8 cellular contexts compared by ENCODE assay signal in genomic region chr1:174023438-174023837, GRCh38. TPM values are rescaled to one million over a fixed set of nuclear protein-coding genes. Genes with fewer than 3 reads are reported as not detected.
DNase-seq lines count a peak whose midpoint lies in the region; ATAC-seq and TF ChIP-seq lines count a peak whose summit lies in the region.

No MANE protein-coding gene starts in this region.

- H3K9me3 Mint-ChIP-seq in stimulated activated naive CD8-positive, alpha-beta T cell treated with anti-CD3 and anti-CD28 coated beads, Interleukin-15, Interleukin-2, amounts not matched to agents 100 ng/mL and 50 ng/mL, for 24 hours, result no peaks in the 10 kb centered on the region
- H3K9me3 Mint-ChIP-seq in endodermal cell, result no peaks in the 10 kb centered on the region
- H3K9me3 Mint-ChIP-seq in natural killer cell, result no peaks in the 10 kb centered on the region

- H3K9ac ChIP-seq in endodermal cell (ENCODE audit: extremely low read depth, low read length, poor library complexity, severe bottlenecking), result peak overlapping the region; percentile 98

- WGBS in endodermal cell (ENCODE audit: insufficient coverage in 1 of 2, insufficient read length in 1 of 2), 2 experiments, result 25% methylated on average over 3 of the region's 3 CpGs; no CpG with 5 or more reads in 1 of the 2 experiments
- WGBS in spleen, 5 donors, result 37 to 61% (median 53%) methylated on average over 3 of the region's 3 CpGs

- H3K9me3 ChIP-seq in endodermal cell (ENCODE audit: control insufficient read depth, low read length) (no peaks in the 10 kb centered on the region), spleen (no peaks in the 10 kb centered on the region)

- H3K27me3 Mint-ChIP-seq in stimulated activated naive CD8-positive, alpha-beta T cell treated with anti-CD3 and anti-CD28 coated beads, Interleukin-15, Interleukin-2, amounts not matched to agents 100 ng/mL and 50 ng/mL, for 24 hours, result no peaks in the 10 kb centered on the region
- H3K27me3 Mint-ChIP-seq in endodermal cell (ENCODE audit: insufficient read depth) (peaks cover 2% of the 10 kb centered on the region), natural killer cell (ENCODE audit: low read depth in 2 of 2) (no peaks in the 10 kb centered on the region)

- intact Hi-C loops in natural killer cell (cut with micrococcal nuclease), result loop anchor here (5.0 to 10.0 kb wide), 4 partner anchors 134 to 941 kb away; partner anchors contain the start of genes GAS5, RABGAP1L and ZBTB37
- intact Hi-C loops in spleen (cut with DNase I; ENCODE audit: low total_unique reads), result no loop called here

- in situ Hi-C loops in SK-MEL-5 (cut with HindIII; ENCODE audit: low pct_unique_long_range_greater_than_20kb, low sequenced_read_pairs), result no loop called here

- H3K4me1 Mint-ChIP-seq in stimulated activated naive CD8-positive, alpha-beta T cell treated with anti-CD3 and anti-CD28 coated beads, Interleukin-15, Interleukin-2, amounts not matched to agents 100 ng/mL and 50 ng/mL, for 24 hours (ENCODE audit: low read depth), result peaks cover 38% of the 10 kb centered on the region
- peaks cover 30% of the 10 kb centered on the region for H3K4me1 Mint-ChIP-seq in endodermal cell
- peaks cover 39 to 48% of the 10 kb centered on the region in 2 donors for H3K4me1 Mint-ChIP-seq in natural killer cell

- H3K27ac ChIP-seq in endodermal cell (ENCODE audit: low read depth, low read length) (peak overlapping the region; percentile 91), spleen (peak overlapping the region in 3 of 8 donors; percentile 95 to 98 (median 97))

- no peak for TF ChIP-seq POLR2A in spleen (IDR thresholded peaks at IDR 0.05)

- no peaks in the 10 kb centered on the region for H3K27me3 ChIP-seq in endodermal cell (ENCODE audit: control insufficient read depth, insufficient read depth, low read length, poor library complexity, severe bottlenecking)
- no peaks in the 10 kb centered on the region for H3K27me3 ChIP-seq in spleen (replicated peaks in 1 of 7)

- no peak for DNase-seq in stimulated activated naive CD8-positive, alpha-beta T cell treated with anti-CD3 and anti-CD28 coated beads, Interleukin-15, Interleukin-2, amounts not matched to agents 100 U/mL and 50 U/mL, for 24 hours
- peak; percentile 64 for DNase-seq in SK-MEL-5 (ENCODE audit: low read depth, low spot score)
- DNase-seq in endodermal cell, result peak; percentile 78
- DNase-seq in natural killer cell, result no peak
- DNase-seq in spleen, result no peak
- no peak for DNase-seq in stimulated activated CD8-positive, alpha-beta memory T cell treated with anti-CD3 and anti-CD28 coated beads, Interleukin-4, amount 100 ng/mL, for 48 hours
- DNase-seq in HPDE6-E6E7 (ENCODE audit: extremely low spot score), result no peak

- H3K36me3 Mint-ChIP-seq in stimulated activated naive CD8-positive, alpha-beta T cell treated with anti-CD3 and anti-CD28 coated beads, Interleukin-15, Interleukin-2, amounts not matched to agents 100 ng/mL and 50 ng/mL, for 24 hours (ENCODE audit: low read depth), result peaks cover 17% of the 10 kb centered on the region
- peaks cover 4% of the 10 kb centered on the region for H3K36me3 Mint-ChIP-seq in endodermal cell (ENCODE audit: low read depth)
- H3K36me3 Mint-ChIP-seq in natural killer cell, result no peaks in the 10 kb centered on the region

- ATAC-seq in stimulated activated naive CD8-positive, alpha-beta T cell treated with anti-CD3 and anti-CD28 coated beads, Interleukin-15, Interleukin-2, amounts not matched to agents 100 U/mL and 50 U/mL, for 24 hours, result no peak
- no peak for ATAC-seq in natural killer cell

- no peak overlapping the region for H3K27ac Mint-ChIP-seq in stimulated activated naive CD8-positive, alpha-beta T cell treated with anti-CD3 and anti-CD28 coated beads, Interleukin-15, Interleukin-2, amounts not matched to agents 100 ng/mL and 50 ng/mL, for 24 hours
- peak overlapping the region; percentile 100 for H3K27ac Mint-ChIP-seq in endodermal cell
- peak overlapping the region; percentile 93 to 98 for H3K27ac Mint-ChIP-seq in natural killer cell

- H3K4me3 ChIP-seq in endodermal cell (ENCODE audit: low read length) (peak overlapping the region; percentile 93), spleen (peak overlapping the region in 1 of 8 donors; percentile 99)

- H3K36me3 ChIP-seq in endodermal cell (ENCODE audit: control insufficient read depth, insufficient read depth, low read length) (no peaks in the 10 kb centered on the region), spleen (no peaks in the 10 kb centered on the region)

- peak overlapping the region; percentile 95 for H3K4me3 Mint-ChIP-seq in stimulated activated naive CD8-positive, alpha-beta T cell treated with anti-CD3 and anti-CD28 coated beads, Interleukin-15, Interleukin-2, amounts not matched to agents 100 ng/mL and 50 ng/mL, for 24 hours
- H3K4me3 Mint-ChIP-seq in endodermal cell (peak overlapping the region; percentile 93), natural killer cell (peak overlapping the region; percentile 99)

- no peak for TF ChIP-seq CTCF in endodermal cell (conservative IDR thresholded peaks at IDR 0.05)
- TF ChIP-seq CTCF in natural killer cell (IDR thresholded peaks at IDR 0.05), result no peak
- no peak for TF ChIP-seq CTCF in spleen (IDR thresholded peaks at IDR 0.05 in 8 of 11, conservative IDR thresholded peaks at IDR 0.05 in 3 of 11)

- no peaks in the 10 kb centered on the region for H3K4me1 ChIP-seq in endodermal cell (ENCODE audit: control insufficient read depth, insufficient read depth, low read length)
- peaks cover 34 to 43% (median 41%) of the 10 kb centered on the region in 6 donors for H3K4me1 ChIP-seq in spleen

RNA-seq across cellular contexts. Expression of gene RC3H1, which starts 1.3 kb away (rescaled TPM):
- total RNA-seq in SK-MEL-5 (2014; rRNA removed; shearing (Covaris generic)), result 25.3 and 30.0 TPM in 2 replicates
- polyA plus RNA-seq in SK-MEL-5 (2015; cell fraction: cytosol; rRNA removed), result 7.6 and 8.7 TPM in 2 replicates
- polyA plus RNA-seq in SK-MEL-5 (2015; cell fraction: nucleus; rRNA removed), result 19.1 and 21.0 TPM in 2 replicates
- total RNA-seq in endodermal cell, result 10 to 100 TPM; 43.5 to 51.9 TPM
- polyA plus RNA-seq in endodermal cell (2013, experiment 1 of 2), result 8.3 TPM
- polyA plus RNA-seq in endodermal cell (2013, experiment 2 of 2), result 15.8 TPM
- total RNA-seq in natural killer cell, result 10 to 100 TPM; 67.8 to 82.1 (median 78.9) TPM
- 10 to 100 TPM; 48.9 to 64.2 (median 54.6) TPM for total RNA-seq in spleen
- 1 to 10 TPM; 3.9 to 6.3 (median 4.8) TPM for polyA plus RNA-seq in spleen

Comparison
In these comparisons a context has a peak if more than half of its experiments do, and no peak if none do; other contexts are left out.
1. DNase-seq: peak in SK-MEL-5 (single experiment) and endodermal cell (single experiment); none in stimulated activated naive CD8-positive, alpha-beta T cell treated with anti-CD3 and anti-CD28 coated beads, Interleukin-15, Interleukin-2, amounts not matched to agents 100 U/mL and 50 U/mL, for 24 hours (single experiment), natural killer cell (single experiment), spleen (single experiment), stimulated activated CD8-positive, alpha-beta memory T cell treated with anti-CD3 and anti-CD28 coated beads, Interleukin-4, amount 100 ng/mL, for 48 hours (single experiment) and HPDE6-E6E7 (single experiment).
2. Peak in every context shown above with its lines, with median percentiles within 50 percentile points of each other: H3K4me3 Mint-ChIP-seq.